ENCODE assay signal across 2 cellular contexts in genomic region chr5:73337586-73337985, GRCh38.
TF ChIP-seq lines count a peak whose summit lies in the region.

No MANE protein-coding gene starts in this region.

TF ChIP-seq in SK-N-SH, 30 proteins besides CTCF, POLR2A, EP300 and RAD21 (continued from another document):
- TF ChIP-seq, protein P1, sequence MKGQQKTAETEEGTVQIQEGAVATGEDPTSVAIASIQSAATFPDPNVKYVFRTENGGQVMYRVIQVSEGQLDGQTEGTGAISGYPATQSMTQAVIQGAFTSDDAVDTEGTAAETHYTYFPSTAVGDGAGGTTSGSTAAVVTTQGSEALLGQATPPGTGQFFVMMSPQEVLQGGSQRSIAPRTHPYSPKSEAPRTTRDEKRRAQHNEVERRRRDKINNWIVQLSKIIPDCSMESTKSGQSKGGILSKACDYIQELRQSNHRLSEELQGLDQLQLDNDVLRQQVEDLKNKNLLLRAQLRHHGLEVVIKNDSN (IDR thresholded peaks at IDR 0.05; ENCODE audit: borderline replicate concordance, low read depth) = no peak
- TF ChIP-seq JUND (IDR thresholded peaks at IDR 0.05) (no peak), ZBTB33 (IDR thresholded peaks at IDR 0.05; ENCODE audit: borderline replicate concordance, low read depth) (no peak), SIN3A (IDR thresholded peaks at IDR 0.05; ENCODE audit: borderline replicate concordance, low read depth, low read length) (no peak), TCF12 (IDR thresholded peaks at IDR 0.05) (no peak), FOXJ3 (CRISPR knock-in tag; IDR thresholded peaks at IDR 0.05) (no peak), ELF1 (IDR thresholded peaks at IDR 0.05) (no peak), RXRA (IDR thresholded peaks at IDR 0.05; ENCODE audit: borderline replicate concordance, low read depth) (no peak), TAF1 (IDR thresholded peaks at IDR 0.05; ENCODE audit: borderline replicate concordance, low read depth, low read length) (no peak), GATA2 (CRISPR knock-in tag; IDR thresholded peaks at IDR 0.05) (no peak)
- TF ChIP-seq, protein P2, sequence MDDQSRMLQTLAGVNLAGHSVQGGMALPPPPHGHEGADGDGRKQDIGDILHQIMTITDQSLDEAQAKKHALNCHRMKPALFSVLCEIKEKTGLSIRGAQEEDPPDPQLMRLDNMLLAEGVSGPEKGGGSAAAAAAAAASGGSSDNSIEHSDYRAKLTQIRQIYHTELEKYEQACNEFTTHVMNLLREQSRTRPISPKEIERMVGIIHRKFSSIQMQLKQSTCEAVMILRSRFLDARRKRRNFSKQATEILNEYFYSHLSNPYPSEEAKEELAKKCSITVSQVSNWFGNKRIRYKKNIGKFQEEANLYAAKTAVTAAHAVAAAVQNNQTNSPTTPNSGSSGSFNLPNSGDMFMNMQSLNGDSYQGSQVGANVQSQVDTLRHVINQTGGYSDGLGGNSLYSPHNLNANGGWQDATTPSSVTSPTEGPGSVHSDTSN (IDR thresholded peaks at IDR 0.05) = no peak

TF ChIP-seq in SK-N-SH treated with all-trans-retinoic acid at 6 μM for 48 hours, 23 proteins besides CTCF, POLR2A, EP300 and RAD21:
- TF ChIP-seq TSHZ2 (CRISPR knock-in tag; IDR thresholded peaks at IDR 0.05) (no peak), ISL1 (CRISPR knock-in tag; IDR thresholded peaks at IDR 0.05) (no peak), RARB (CRISPR knock-in tag; IDR thresholded peaks at IDR 0.05) (no peak), BACH2 (CRISPR knock-in tag; IDR thresholded peaks at IDR 0.05; ENCODE audit: borderline replicate concordance) (no peak), PPARA (CRISPR knock-in tag; IDR thresholded peaks at IDR 0.05; ENCODE audit: borderline replicate concordance) (no peak), ZNF565 (CRISPR knock-in tag; conservative IDR thresholded peaks at IDR 0.05; ENCODE audit: low read depth) (no peak), ESRRG (CRISPR knock-in tag; IDR thresholded peaks at IDR 0.05) (no peak), ARNTL (CRISPR knock-in tag; IDR thresholded peaks at IDR 0.05; ENCODE audit: borderline replicate concordance, low read depth) (no peak)
- TF ChIP-seq, protein P3, sequence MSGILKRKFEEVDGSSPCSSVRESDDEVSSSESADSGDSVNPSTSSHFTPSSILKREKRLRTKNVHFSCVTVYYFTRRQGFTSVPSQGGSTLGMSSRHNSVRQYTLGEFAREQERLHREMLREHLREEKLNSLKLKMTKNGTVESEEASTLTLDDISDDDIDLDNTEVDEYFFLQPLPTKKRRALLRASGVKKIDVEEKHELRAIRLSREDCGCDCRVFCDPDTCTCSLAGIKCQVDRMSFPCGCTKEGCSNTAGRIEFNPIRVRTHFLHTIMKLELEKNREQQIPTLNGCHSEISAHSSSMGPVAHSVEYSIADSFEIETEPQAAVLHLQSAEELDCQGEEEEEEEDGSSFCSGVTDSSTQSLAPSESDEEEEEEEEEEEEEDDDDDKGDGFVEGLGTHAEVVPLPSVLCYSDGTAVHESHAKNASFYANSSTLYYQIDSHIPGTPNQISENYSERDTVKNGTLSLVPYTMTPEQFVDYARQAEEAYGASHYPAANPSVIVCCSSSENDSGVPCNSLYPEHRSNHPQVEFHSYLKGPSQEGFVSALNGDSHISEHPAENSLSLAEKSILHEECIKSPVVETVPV (CRISPR knock-in tag; IDR thresholded peaks at IDR 0.05) = no peak
TF ChIP-seq in SK-N-SH treated with all-trans-retinoic acid at 6 μM for 48 hours: peak in this region for 0.
